In genomic region chr19:38120471-38121030, GRCh38 we compare ENCODE assay signal across 30 cellular contexts.
"Had no signal": no experiment of that assay in that cellular context is flagged by ENCODE, and none has a peak within 500 bp of the region (broad histone marks: within the 10 kb centered on the region; RNA-seq: fewer than 3 reads in every experiment).

No MANE protein-coding gene starts in this region.

- H3K27me3 ChIP-seq: hepatocyte, right atrium auricular region, tibial nerve, uterus had no signal

- H3K9me3 Mint-ChIP-seq: immature natural killer cell had no signal

- FAIRE-seq: astrocyte had no signal

- H3K4me3 ChIP-seq: hepatocyte, lower lobe of right lung, mucosa of descending colon, prostate gland, right atrium auricular region, tibial nerve, uterus had no signal

- H3K4me1 ChIP-seq: lower lobe of right lung, prostate gland, right atrium auricular region, tibial nerve, uterus had no signal

- DNase-seq: activated CD4-positive, alpha-beta T cell treated with anti-CD3 and anti-CD28 coated beads, Interleukin-2, amount 50 U/mL, for 4 hours; activated CD8-positive, alpha-beta memory T cell treated with anti-CD3 and anti-CD28 coated beads for 24 hours; activated CD8-positive, alpha-beta memory T cell treated with anti-CD3 and anti-CD28 coated beads, Interleukin-2, amount 50 U/mL, for 4 hours; activated naive CD4-positive, alpha-beta T cell; activated T-cell treated with anti-CD3 and anti-CD28 coated beads, Interleukin-2, amount 50 U/mL, for 24 hours; central memory CD4-positive, alpha-beta T cell; dermis blood vessel endothelial cell; effector CD8-positive, alpha-beta T cell; foreskin melanocyte; glutamatergic neuron; immature natural killer cell; lower lobe of right lung; mesendoderm; mucosa of descending colon; naive thymus-derived CD4-positive, alpha-beta T cell; stimulated activated CD4-positive, alpha-beta T cell treated with anti-CD3 and anti-CD28 coated beads, Interleukin-4, amount 100 ng/mL, for 24 hours; T-helper 1 cell; T-helper 9 cell; uterus had no signal

- H3K27ac ChIP-seq: hepatocyte, lower lobe of right lung, prostate gland, right atrium auricular region, tibial nerve, uterus, VCaP had no signal

- H3K27me3 Mint-ChIP-seq: activated naive CD8-positive, alpha-beta T cell; activated T-cell treated with anti-CD3 and anti-CD28 coated beads, Interleukin-2, amount 50 U/mL, for 24 hours; activated T-helper 17 cell treated with anti-CD3 and anti-CD28 coated beads, Interleukin-2, amount 50 U/mL, for 72 hours; naive thymus-derived CD4-positive, alpha-beta T cell; stimulated activated naive CD8-positive, alpha-beta T cell treated with anti-CD3 and anti-CD28 coated beads, Interleukin-15, Interleukin-2, amounts not matched to agents 100 ng/mL and 50 ng/mL, for 24 hours had no signal

- H3K36me3 ChIP-seq: prostate gland, uterus had no signal

- H3K4me3 Mint-ChIP-seq: activated naive CD8-positive, alpha-beta T cell; activated T-cell treated with anti-CD3 and anti-CD28 coated beads, Interleukin-2, amount 50 U/mL, for 24 hours; activated T-helper 17 cell treated with anti-CD3 and anti-CD28 coated beads, Interleukin-2, amount 50 U/mL, for 72 hours; immature natural killer cell; naive thymus-derived CD4-positive, alpha-beta T cell; stimulated activated naive CD8-positive, alpha-beta T cell treated with anti-CD3 and anti-CD28 coated beads, Interleukin-15, Interleukin-2, amounts not matched to agents 100 ng/mL and 50 ng/mL, for 24 hours had no signal

- H3K4me1 Mint-ChIP-seq: activated T-helper 17 cell treated with anti-CD3 and anti-CD28 coated beads, Interleukin-2, amount 50 U/mL, for 72 hours had no signal

- H3K9me3 ChIP-seq: lower lobe of right lung, mucosa of descending colon, prostate gland, uterus had no signal

- H2AFZ ChIP-seq: hepatocyte had no signal

- H3K4me2 ChIP-seq: hepatocyte had no signal

- H3K79me2 ChIP-seq: hepatocyte had no signal

- H3K27ac Mint-ChIP-seq: activated naive CD8-positive, alpha-beta T cell; activated T-cell treated with anti-CD3 and anti-CD28 coated beads, Interleukin-2, amount 50 U/mL, for 24 hours; activated T-helper 17 cell treated with anti-CD3 and anti-CD28 coated beads, Interleukin-2, amount 50 U/mL, for 72 hours; immature natural killer cell; naive thymus-derived CD4-positive, alpha-beta T cell; stimulated activated naive CD8-positive, alpha-beta T cell treated with anti-CD3 and anti-CD28 coated beads, Interleukin-15, Interleukin-2, amounts not matched to agents 100 ng/mL and 50 ng/mL, for 24 hours had no signal

- ATAC-seq: activated T-helper 17 cell treated with anti-CD3 and anti-CD28 coated beads, Interleukin-2, amount 50 U/mL, for 72 hours; esophagus mucosa; left lobe of liver; lower lobe of right lung; mucosa of descending colon; naive thymus-derived CD4-positive, alpha-beta T cell had no signal
